ENCODE assay signal across 1 cellular context in genomic region chr9:32069169-32069813, GRCh38.
TF ChIP-seq lines count a peak whose summit lies in the region.

No MANE protein-coding gene starts in this region.

TF ChIP-seq in liver, 16 proteins besides CTCF, POLR2A, EP300 and RAD21 (continued from another document):
- TF ChIP-seq GABPA (IDR thresholded peaks at IDR 0.05 in 1 of 2, conservative IDR thresholded peaks at IDR 0.05 in 1 of 2) (no peak), ATF3 (IDR thresholded peaks at IDR 0.05) (no peak), NR2F2 (IDR thresholded peaks at IDR 0.05) (no peak), FOXA2 (IDR thresholded peaks at IDR 0.05) (no peak), RXRA (IDR thresholded peaks at IDR 0.05) (no peak), JUND (IDR thresholded peaks at IDR 0.05) (no peak)
